In genomic region chr3:179603831-179604230, GRCh38 we compare ENCODE assay signal across 8 cellular contexts. TPM values are rescaled to one million over a fixed set of nuclear protein-coding genes. Genes with fewer than 3 reads are reported as not detected.
A peak's percentile ranks its signal among the peaks of the same experiment; 100 is the strongest.
DNase-seq lines count a peak whose midpoint lies in the region; ATAC-seq lines count a peak whose summit lies in the region.

No MANE protein-coding gene starts in this region.

- no peaks in the 10 kb centered on the region for H3K27me3 Mint-ChIP-seq in activated CD8-positive, alpha-beta T cell treated with anti-CD3 and anti-CD28 coated beads, Interleukin-2, amount 10 ng/mL, durations not matched to agents 7 days and 5 days (ENCODE audit: low read depth)

- H3K4me3 ChIP-seq in iPS-18c (ENCODE audit: insufficient read depth, low read depth, low read length): peak overlapping the region; percentile 66
- H3K4me3 ChIP-seq in stomach smooth muscle (ENCODE audit: low read length in 2 of 2): peak overlapping the region; percentile 93 to 99

- H3K4me1 Mint-ChIP-seq in activated CD8-positive, alpha-beta T cell treated with anti-CD3 and anti-CD28 coated beads, Interleukin-2, amount 10 ng/mL, durations not matched to agents 7 days and 5 days (ENCODE audit: low read depth): peaks cover 40% of the 10 kb centered on the region

- intact Hi-C loops in posterior cingulate gyrus (cut with DNase I): loop anchor here (1.0 to 5.0 kb wide), 2 partner anchors 49 to 257 kb away; partner anchors contain the start of genes MFN1 and USP13

- H3K4me3 Mint-ChIP-seq in activated CD8-positive, alpha-beta T cell treated with anti-CD3 and anti-CD28 coated beads, Interleukin-2, amount 10 ng/mL, durations not matched to agents 7 days and 5 days: peak overlapping the region; percentile 99

- peak overlapping the region; percentile 99 for H3K27ac Mint-ChIP-seq in activated CD8-positive, alpha-beta T cell treated with anti-CD3 and anti-CD28 coated beads, Interleukin-2, amount 10 ng/mL, durations not matched to agents 7 days and 5 days

- CTCF ChIA-PET in activated CD8-positive, alpha-beta T cell treated with anti-CD3 and anti-CD28 coated beads, Interleukin-2, amount 10 ng/mL, durations not matched to agents 7 days and 5 days (lab: Charles Lee): no interaction called here

- H3K9me3 ChIP-seq in iPS-18c (ENCODE audit: control insufficient read depth, insufficient read depth, low read length): no peaks in the 10 kb centered on the region
- no peaks in the 10 kb centered on the region for H3K9me3 ChIP-seq in stomach smooth muscle (ENCODE audit: control insufficient read depth in 2 of 2, low read length in 2 of 2)

- POLR2A ChIA-PET in activated CD8-positive, alpha-beta T cell treated with anti-CD3 and anti-CD28 coated beads, Interleukin-2, amount 10 ng/mL, durations not matched to agents 7 days and 5 days (lab: Charles Lee): interaction anchor here (2.1 kb wide), 1 partner anchor 41 kb away, joined by 9 read pairs; the partner anchor contains the start of gene ACTL6A

- H3K27me3 ChIP-seq in stomach smooth muscle (ENCODE audit: control insufficient read depth in 1 of 2, insufficient read depth in 2 of 2, low read length in 2 of 2): no peaks in the 10 kb centered on the region

- DNase-seq in SKM-1 (lab: John Stamatoyannopoulos, UW; ENCODE audit: unreplicated experiment) (peak; percentile 44), SKM-1 treated with dmso at 0.1 percent for 144 hours (lab: John Stamatoyannopoulos, UW; ENCODE audit: unreplicated experiment) (no peak), T-helper 9 cell (no peak), ACHN (no peak), posterior cingulate gyrus (no peak)
- DNase-seq in activated CD8-positive, alpha-beta T cell treated with anti-CD3 and anti-CD28 coated beads, Interleukin-2, amount 10 ng/mL, durations not matched to agents 7 days and 5 days: no peak

- peak overlapping the region; percentile 92 to 99 for H3K9ac ChIP-seq in stomach smooth muscle (ENCODE audit: low read length in 2 of 2)

- no peak for ATAC-seq in activated CD8-positive, alpha-beta T cell treated with anti-CD3 and anti-CD28 coated beads, Interleukin-2, amount 10 ng/mL, durations not matched to agents 7 days and 5 days

- H3K36me3 Mint-ChIP-seq in activated CD8-positive, alpha-beta T cell treated with anti-CD3 and anti-CD28 coated beads, Interleukin-2, amount 10 ng/mL, durations not matched to agents 7 days and 5 days (ENCODE audit: low read depth): peaks cover 42% of the 10 kb centered on the region

- in situ Hi-C loops in ACHN (cut with HindIII; ENCODE audit: low pct_ligation_motif_present, low pct_unique_long_range_greater_than_20kb, low sequenced_read_pairs): no loop called here

- H3K4me1 ChIP-seq in stomach smooth muscle (ENCODE audit: control insufficient read depth, insufficient read depth, low read length): peaks cover 6% of the 10 kb centered on the region

- H3K27ac ChIP-seq in stomach smooth muscle (ENCODE audit: low read length): peak overlapping the region; percentile 97

- H3K9me3 Mint-ChIP-seq in activated CD8-positive, alpha-beta T cell treated with anti-CD3 and anti-CD28 coated beads, Interleukin-2, amount 10 ng/mL, durations not matched to agents 7 days and 5 days (ENCODE audit: insufficient read depth): no peaks in the 10 kb centered on the region

- H3K36me3 ChIP-seq in stomach smooth muscle (ENCODE audit: control insufficient read depth in 2 of 2, insufficient read depth in 2 of 2, low read length in 2 of 2): peaks cover 16 to 27% of the 10 kb centered on the region in 2 donors

RNA-seq across cellular contexts. Expression of gene MRPL47, which starts 0.6 kb away (rescaled TPM):
- 10 to 100 TPM; 36.8 to 39.9 TPM for total RNA-seq in activated CD8-positive, alpha-beta T cell treated with anti-CD3 and anti-CD28 coated beads, Interleukin-2, amount 10 ng/mL, durations not matched to agents 7 days and 5 days

RNA-seq across cellular contexts. Expression of gene NDUFB5, which starts 0.8 kb away (rescaled TPM):
- total RNA-seq in activated CD8-positive, alpha-beta T cell treated with anti-CD3 and anti-CD28 coated beads, Interleukin-2, amount 10 ng/mL, durations not matched to agents 7 days and 5 days: 10 to 100 TPM; 87.1 to 95.9 TPM

RNA-seq across cellular contexts. Expression of gene ACTL6A, which starts 41.1 kb away (rescaled TPM):
- total RNA-seq in activated CD8-positive, alpha-beta T cell treated with anti-CD3 and anti-CD28 coated beads, Interleukin-2, amount 10 ng/mL, durations not matched to agents 7 days and 5 days: 10 to 100 TPM; 86.5 to 88.3 TPM

RNA-seq across cellular contexts. Expression of gene USP13, which starts 49.0 kb away (rescaled TPM):
- 10 to 100 TPM in 1 of 2 experiments, 1 to 10 TPM in 1; 9.6 to 10.5 TPM for total RNA-seq in activated CD8-positive, alpha-beta T cell treated with anti-CD3 and anti-CD28 coated beads, Interleukin-2, amount 10 ng/mL, durations not matched to agents 7 days and 5 days
